ENCODE assay signal across 15 cellular contexts in genomic region chr18:8116346-8117007, GRCh38.
A peak's percentile ranks its signal among the peaks of the same experiment; 100 is the strongest.
DNase-seq lines count a peak whose midpoint lies in the region; ATAC-seq, FAIRE-seq and TF ChIP-seq lines count a peak whose summit lies in the region.
"Had no signal": no experiment of that assay in that cellular context is flagged by ENCODE, and none has a peak within 500 bp of the region (broad histone marks: within the 10 kb centered on the region; RNA-seq: fewer than 3 reads in every experiment).

No MANE protein-coding gene starts in this region.

- H3K4me1 ChIP-seq in breast epithelium: no peaks in the 10 kb centered on the region
- no peaks in the 10 kb centered on the region for H3K4me1 ChIP-seq in gastroesophageal sphincter
- H3K4me1 ChIP-seq: transverse colon had no signal

- H3K27ac Mint-ChIP-seq in MCF 10A (ENCODE audit: low read depth, unreplicated experiment): peak overlapping the region; percentile 84

- no peaks in the 10 kb centered on the region for H3K9me3 Mint-ChIP-seq in MCF 10A (ENCODE audit: unreplicated experiment)

- TF ChIP-seq EP300 in gastroesophageal sphincter (IDR thresholded peaks at IDR 0.05): no peak

- 69 to 90% methylated on average over 2 of the region's 2 CpGs for WGBS in gastroesophageal sphincter (ENCODE audit: low coverage in 1 of 2), 2 donors

- TF ChIP-seq POLR2A in breast epithelium (IDR thresholded peaks at IDR 0.05): no peak
- no peak for TF ChIP-seq POLR2A in gastroesophageal sphincter (IDR thresholded peaks at IDR 0.05)

- no peak overlapping the region for H3K4me3 Mint-ChIP-seq in MCF 10A (ENCODE audit: unreplicated experiment)

- BruUV-seq in MCF 10A (replicated peaks; lab: Mats Ljungman, UMichigan): no TSS peak

- H3K9me3 ChIP-seq in breast epithelium (no peaks in the 10 kb centered on the region), gastroesophageal sphincter (no peaks in the 10 kb centered on the region)
- H3K9me3 ChIP-seq: transverse colon had no signal

- FAIRE-seq in urothelium cell line (lab: Jason Lieb, UNC): no peak

- no peak overlapping the region for H3K4me3 ChIP-seq in breast epithelium
- no peak overlapping the region for H3K4me3 ChIP-seq in gastroesophageal sphincter
- H3K4me3 ChIP-seq: transverse colon had no signal

- no peaks in the 10 kb centered on the region for H3K27me3 ChIP-seq in breast epithelium
- no peaks in the 10 kb centered on the region for H3K27me3 ChIP-seq in gastroesophageal sphincter
- H3K27me3 ChIP-seq: transverse colon had no signal

- H3K36me3 ChIP-seq in breast epithelium (no peaks in the 10 kb centered on the region), gastroesophageal sphincter (no peaks in the 10 kb centered on the region)
- H3K36me3 ChIP-seq: transverse colon had no signal

- no peaks in the 10 kb centered on the region for H3K27me3 Mint-ChIP-seq in MCF 10A (ENCODE audit: insufficient read depth, unreplicated experiment)

- H3K4me1 Mint-ChIP-seq in MCF 10A (ENCODE audit: insufficient read depth, unreplicated experiment): peaks cover 10% of the 10 kb centered on the region

- intact Hi-C loops in MCF 10A (cut with micrococcal nuclease) (no loop called here), breast epithelium (cut with DNase I; ENCODE audit: low total_unique reads) (no loop called here), left colon (cut with DNase I, micrococcal nuclease) (no loop called here)

- peak; percentile 80 for ATAC-seq in gastroesophageal sphincter
- ATAC-seq in left colon: no peak

- CTCF ChIA-PET in MCF 10A (lab: Yijun Ruan, JAX): interaction anchor here (0.6 to 1.2 kb wide), 2 partner anchors 33 to 162 kb away, joined by 3 to 6 read pairs; no protein-coding TSS in a partner anchor

- H3K36me3 Mint-ChIP-seq in MCF 10A (ENCODE audit: insufficient read depth, unreplicated experiment): peaks cover 11% of the 10 kb centered on the region

- peak overlapping the region in 1 of 2 donors; percentile 32 for H3K27ac ChIP-seq in breast epithelium
- peak overlapping the region in 1 of 4 donors; percentile 40 for H3K27ac ChIP-seq in gastroesophageal sphincter

- POLR2A ChIA-PET in MCF 10A (lab: Yijun Ruan, JAX): interaction anchor here (0.5 to 1.0 kb wide), 2 partner anchors 18 to 75 kb away, joined by 3 read pairs; no protein-coding TSS in a partner anchor

- DNase-seq in MCF 10A (ENCODE audit: unreplicated experiment) (peak; percentile 76), breast epithelium (ENCODE audit: low spot score in 2 of 2) (no peak), amniotic stem cell (lab: John Stamatoyannopoulos, UW) (peak; percentile 10), urothelium cell line (ENCODE audit: low spot score) (peak; percentile 77), 8988T (no peak), cortex of kidney (lab: John Stamatoyannopoulos, UW) (no peak), left colon (no peak)
- DNase-seq: activated CD8-positive, alpha-beta memory T cell treated with anti-CD3 and anti-CD28 coated beads, Interleukin-2, amount 50 U/mL, for 4 hours; amygdala; NCI-H1417 treated with DMSO at 0.1 percent for 48 hours; NCI-H524; occipital lobe; SHP77 treated with DMSO at 0.1 percent for 48 hours; transverse colon had no signal

- TF ChIP-seq CTCF in MCF 10A (IDR thresholded peaks at IDR 0.05; ENCODE audit: unreplicated experiment) (no peak), breast epithelium (IDR thresholded peaks at IDR 0.05) (no peak), gastroesophageal sphincter (IDR thresholded peaks at IDR 0.05) (no peak)

Comparison
In these comparisons a context has a peak if more than half of its experiments do, and no peak if none do; other contexts are left out.
1. DNase-seq: peak in MCF 10A (single experiment), amniotic stem cell (single experiment) and urothelium cell line (single experiment); none in breast epithelium (0 of 2), 8988T (single experiment), cortex of kidney (single experiment) and left colon (0 of 2).